ENCODE assay signal across 8 cellular contexts in genomic region chr4:4575284-4576211, GRCh38. TPM values are rescaled to one million over a fixed set of nuclear protein-coding genes. Genes with fewer than 3 reads are reported as not detected.
DNase-seq lines count a peak whose midpoint lies in the region; ATAC-seq and TF ChIP-seq lines count a peak whose summit lies in the region.

No MANE protein-coding gene starts in this region.

- peak; percentile 30 for TF ChIP-seq CTCF in CD8-positive, alpha-beta T cell (IDR thresholded peaks at IDR 0.05)
- TF ChIP-seq CTCF in GM20000 (IDR thresholded peaks at IDR 0.05; ENCODE audit: extremely low read depth, missing control alignments) (peak; percentile 40), right lobe of liver (IDR thresholded peaks at IDR 0.05) (peak; percentile 41 to 61 (median 54))

- H3K4me1 Mint-ChIP-seq in CD8-positive, alpha-beta T cell (ENCODE audit: low read depth), result peaks cover 14% of the 10 kb centered on the region
- H3K4me1 Mint-ChIP-seq in activated CD4-positive, alpha-beta T cell treated with anti-CD3 and anti-CD28 coated beads, Interleukin-2, amount 10 ng/mL, durations not matched to agents 24 days and 14 days, result peaks cover 9% of the 10 kb centered on the region
- H3K4me1 Mint-ChIP-seq in dendritic cell treated with granulocyte-macrophage colony-stimulating factor and Interleukin-4, amounts not matched to agents 40 ng/mL and 50 ng/mL, for 4 days (ENCODE audit: low read depth), result peaks cover 25% of the 10 kb centered on the region

- CTCF ChIA-PET in CD8-positive, alpha-beta T cell (lab: Charles Lee), result interaction anchor here (0.7 to 1.3 kb wide), 6 partner anchors 8 to 33 kb away, joined by 3 to 6 read pairs (median 3); partner anchors contain the start of gene STX18

- ATAC-seq in CD8-positive, alpha-beta T cell, result peak; percentile 88
- peak; percentile 91 to 96 (median 92) for ATAC-seq in right lobe of liver

- TF ChIP-seq POLR2A in right lobe of liver (IDR thresholded peaks at IDR 0.05), result peak; percentile 37

- no peaks in the 10 kb centered on the region for H3K9me3 Mint-ChIP-seq in CD8-positive, alpha-beta T cell
- peaks cover 4% of the 10 kb centered on the region for H3K9me3 Mint-ChIP-seq in activated CD4-positive, alpha-beta T cell treated with anti-CD3 and anti-CD28 coated beads, Interleukin-2, amount 10 ng/mL, durations not matched to agents 24 days and 14 days
- peaks cover under 1% of the 10 kb centered on the region for H3K9me3 Mint-ChIP-seq in dendritic cell treated with granulocyte-macrophage colony-stimulating factor and Interleukin-4, amounts not matched to agents 40 ng/mL and 50 ng/mL, for 4 days

- H3K4me1 ChIP-seq in CD8-positive, alpha-beta T cell (ENCODE audit: insufficient read depth, low read length), result no peaks in the 10 kb centered on the region
- no peaks in the 10 kb centered on the region for H3K4me1 ChIP-seq in right lobe of liver

- H3K36me3 ChIP-seq in CD8-positive, alpha-beta T cell (ENCODE audit: insufficient read depth, low read length), result no peaks in the 10 kb centered on the region
- H3K36me3 ChIP-seq in right lobe of liver, result no peaks in the 10 kb centered on the region

- H3K4me3 Mint-ChIP-seq in CD8-positive, alpha-beta T cell, result peak overlapping the region; percentile 61
- H3K4me3 Mint-ChIP-seq in activated CD4-positive, alpha-beta T cell treated with anti-CD3 and anti-CD28 coated beads, Interleukin-2, amount 10 ng/mL, durations not matched to agents 24 days and 14 days, result peak overlapping the region; percentile 73
- H3K4me3 Mint-ChIP-seq in dendritic cell treated with granulocyte-macrophage colony-stimulating factor and Interleukin-4, amounts not matched to agents 40 ng/mL and 50 ng/mL, for 4 days, result peak overlapping the region; percentile 84

- WGBS in right lobe of liver (ENCODE audit: insufficient coverage, low coverage, low lambda C conversion rate, missing lambda C conversion rate), result 69% methylated on average over 9 of the region's 71 CpGs

- no peaks in the 10 kb centered on the region for H3K27me3 ChIP-seq in CD8-positive, alpha-beta T cell (ENCODE audit: insufficient read depth, low read length)
- no peaks in the 10 kb centered on the region for H3K27me3 ChIP-seq in right lobe of liver

- no peaks in the 10 kb centered on the region for H3K9me3 ChIP-seq in CD8-positive, alpha-beta T cell (ENCODE audit: low read length)
- no peaks in the 10 kb centered on the region for H3K9me3 ChIP-seq in right lobe of liver

- peak overlapping the region; percentile 66 for H3K27ac Mint-ChIP-seq in CD8-positive, alpha-beta T cell
- no peak overlapping the region for H3K27ac Mint-ChIP-seq in activated CD4-positive, alpha-beta T cell treated with anti-CD3 and anti-CD28 coated beads, Interleukin-2, amount 10 ng/mL, durations not matched to agents 24 days and 14 days
- H3K27ac Mint-ChIP-seq in dendritic cell treated with granulocyte-macrophage colony-stimulating factor and Interleukin-4, amounts not matched to agents 40 ng/mL and 50 ng/mL, for 4 days, result peak overlapping the region; percentile 78

- POLR2A ChIA-PET in CD8-positive, alpha-beta T cell (lab: Charles Lee), result interaction anchor here (1.2 to 2.5 kb wide), 2 partner anchors 33 to 59 kb away, joined by 5 to 14 read pairs; partner anchors contain the start of gene STX18

- intact Hi-C loops in CD8-positive, alpha-beta T cell (cut with DNase I, micrococcal nuclease), result loop anchor here (2.0 to 5.0 kb wide), 3 partner anchors 33 to 88 kb away; partner anchors contain the start of gene STX18 (in 2 of the 2)
- intact Hi-C loops in activated CD4-positive, alpha-beta T cell treated with anti-CD3 and anti-CD28 coated beads, Interleukin-2, amount 10 ng/mL, durations not matched to agents 24 days and 14 days (cut with micrococcal nuclease), result loop anchor here (1.0 kb wide), 1 partner anchor 33 kb away; the partner anchor contains the start of gene STX18
- intact Hi-C loops in dendritic cell treated with granulocyte-macrophage colony-stimulating factor and Interleukin-4, amounts not matched to agents 40 ng/mL and 50 ng/mL, for 4 days (cut with micrococcal nuclease), result loop anchor here (1.0 to 5.0 kb wide), 2 partner anchors 33 to 83 kb away; partner anchors contain the start of gene STX18
- intact Hi-C loops in right lobe of liver (cut with DNase I), result no loop called here

- peaks cover 14% of the 10 kb centered on the region for H3K36me3 Mint-ChIP-seq in CD8-positive, alpha-beta T cell
- H3K36me3 Mint-ChIP-seq in activated CD4-positive, alpha-beta T cell treated with anti-CD3 and anti-CD28 coated beads, Interleukin-2, amount 10 ng/mL, durations not matched to agents 24 days and 14 days (ENCODE audit: low read depth), result peaks cover 5% of the 10 kb centered on the region
- H3K36me3 Mint-ChIP-seq in dendritic cell treated with granulocyte-macrophage colony-stimulating factor and Interleukin-4, amounts not matched to agents 40 ng/mL and 50 ng/mL, for 4 days (ENCODE audit: low read depth), result no peaks in the 10 kb centered on the region

- peak overlapping the region; percentile 31 for H3K27ac ChIP-seq in CD8-positive, alpha-beta T cell (ENCODE audit: low read depth, low read length)
- H3K27ac ChIP-seq in right lobe of liver, result peak overlapping the region in 1 of 3 donors; percentile 72

- no peaks in the 10 kb centered on the region for H3K27me3 Mint-ChIP-seq in CD8-positive, alpha-beta T cell (ENCODE audit: low read depth)
- H3K27me3 Mint-ChIP-seq in activated CD4-positive, alpha-beta T cell treated with anti-CD3 and anti-CD28 coated beads, Interleukin-2, amount 10 ng/mL, durations not matched to agents 24 days and 14 days, result peaks cover 9% of the 10 kb centered on the region
- peaks cover 31% of the 10 kb centered on the region for H3K27me3 Mint-ChIP-seq in dendritic cell treated with granulocyte-macrophage colony-stimulating factor and Interleukin-4, amounts not matched to agents 40 ng/mL and 50 ng/mL, for 4 days

- DNase-seq in CD8-positive, alpha-beta T cell, result peak; percentile 18 to 74 (median 57)
- peak; percentile 73 for DNase-seq in GM20000 (ENCODE audit: low spot score)
- peak; percentile 67 for DNase-seq in HuH-7 (ENCODE audit: low spot score)
- peak; percentile 73 for DNase-seq in activated CD4-positive, alpha-beta T cell treated with anti-CD3 and anti-CD28 coated beads, Interleukin-2, amount 10 ng/mL, durations not matched to agents 24 days and 14 days
- peak; percentile 71 to 80 (median 79) for DNase-seq in right lobe of liver
- peak; percentile 65 to 68 for DNase-seq in stimulated activated CD4-positive, alpha-beta T cell treated with anti-CD3 and anti-CD28 coated beads, Interleukin-4, amount 100 ng/mL, for 4 hours
- no peak for DNase-seq in COR-L47 (lab: John Stamatoyannopoulos, UW)

- peak overlapping the region; percentile 63 for H3K4me3 ChIP-seq in CD8-positive, alpha-beta T cell (ENCODE audit: low read depth, low read length)
- H3K4me3 ChIP-seq in right lobe of liver, result peak overlapping the region; percentile 62 to 74 (median 62)

RNA-seq across cellular contexts. Expression of gene STX18, which starts 33.7 kb away (rescaled TPM):
- 10 to 100 TPM; 12.6 to 15.6 TPM for total RNA-seq in CD8-positive, alpha-beta T cell
- total RNA-seq in activated CD4-positive, alpha-beta T cell treated with anti-CD3 and anti-CD28 coated beads, Interleukin-2, amount 10 ng/mL, durations not matched to agents 24 days and 14 days, result 28.7 and 35.6 TPM in 2 replicates
- 10 to 100 TPM; 11.7 to 18.4 (median 15.8) TPM for total RNA-seq in right lobe of liver

Comparison
In these comparisons a context has a peak if more than half of its experiments do, and no peak if none do; other contexts are left out.
1. intact Hi-C loops: an anchor here in CD8-positive, alpha-beta T cell (2.0 to 5.0 kb wide), activated CD4-positive, alpha-beta T cell treated with anti-CD3 and anti-CD28 coated beads, Interleukin-2, amount 10 ng/mL, durations not matched to agents 24 days and 14 days (1.0 kb wide) and dendritic cell treated with granulocyte-macrophage colony-stimulating factor and Interleukin-4, amounts not matched to agents 40 ng/mL and 50 ng/mL, for 4 days (1.0 to 5.0 kb wide); none called in right lobe of liver.